Comparison of ENCODE assay signal across 9 cellular contexts in genomic region chr1:59354754-59355337, GRCh38. TPM values are rescaled to one million over a fixed set of nuclear protein-coding genes. Genes with fewer than 3 reads are reported as not detected.
DNase-seq lines count a peak whose midpoint lies in the region; ATAC-seq lines count a peak whose summit lies in the region.
"Had no signal": no experiment of that assay in that cellular context is flagged by ENCODE, and none has a peak within 500 bp of the region (broad histone marks: within the 10 kb centered on the region; RNA-seq: fewer than 3 reads in every experiment).

No MANE protein-coding gene starts in this region.

- no peaks in the 10 kb centered on the region for H4K20me1 ChIP-seq in BLaER1

- H3K27ac ChIP-seq in BLaER1 (no peak overlapping the region), right cardiac atrium (ENCODE audit: low read length) (no peak overlapping the region)

- H3K9me3 ChIP-seq in BLaER1 (no peaks in the 10 kb centered on the region), right cardiac atrium (ENCODE audit: control insufficient read depth, low read length) (no peaks in the 10 kb centered on the region)
- H3K9me3 ChIP-seq: Caco-2 had no signal

- DNase-seq in right cardiac atrium (no peak), hepatic stellate cell (ENCODE audit: low spot score) (no peak), posterior cingulate gyrus (no peak), NCI-H1092 treated with DMSO at 0.1 percent for 48 hours (lab: John Stamatoyannopoulos, UW) (no peak)
- no peak for DNase-seq in activated naive CD4-positive, alpha-beta T cell treated with anti-CD3 and anti-CD28 coated beads, Interleukin-2, amount 50 U/mL, for 16 hours
- DNase-seq: Caco-2 had no signal

- peak; percentile 41 for ATAC-seq in GM19328 (IDR thresholded peaks at IDR 0.05; ENCODE audit: unreplicated experiment)
- ATAC-seq in HG03280 (IDR thresholded peaks at IDR 0.05; ENCODE audit: unreplicated experiment), result peak; percentile 67
- ATAC-seq in right cardiac atrium, result peak; percentile 26 to 40

- WGBS in right cardiac atrium, result 72% methylated on average over 5 of the region's 5 CpGs

- H3K27me3 ChIP-seq in BLaER1 (no peaks in the 10 kb centered on the region), right cardiac atrium (ENCODE audit: control insufficient read depth, insufficient read depth) (no peaks in the 10 kb centered on the region)

- peaks cover 7% of the 10 kb centered on the region for H3K4me1 ChIP-seq in BLaER1
- peaks cover 2% of the 10 kb centered on the region for H3K4me1 ChIP-seq in right cardiac atrium (ENCODE audit: control insufficient read depth, insufficient read depth, low read length)
- H3K4me1 ChIP-seq: Caco-2 had no signal

- no peaks in the 10 kb centered on the region for H3K36me3 ChIP-seq in BLaER1

- H3K4me3 ChIP-seq in BLaER1 (no peak overlapping the region), right cardiac atrium (ENCODE audit: low read length) (no peak overlapping the region)

- no peak overlapping the region for H3K9ac ChIP-seq in BLaER1

- intact Hi-C loops in right cardiac atrium (cut with DNase I), result no loop called here
- intact Hi-C loops in posterior cingulate gyrus (cut with DNase I), result no loop called here

- peak overlapping the region; percentile 21; the same call in 1 of the 2 replicates for H3K4me2 ChIP-seq in BLaER1

RNA-seq across cellular contexts. Expression of gene FGGY, which starts 58.0 kb away (rescaled TPM):
- 10 to 100 TPM; 17.4 to 20.5 (median 20.2) TPM for total RNA-seq in right cardiac atrium
- polyA plus RNA-seq in right cardiac atrium, result 10.0 TPM
